8 cellular contexts compared by ENCODE assay signal in genomic region chr17:76726231-76726765, GRCh38. TPM values are rescaled to one million over a fixed set of nuclear protein-coding genes. Genes with fewer than 3 reads are reported as not detected.
DNase-seq lines count a peak whose midpoint lies in the region; ATAC-seq, FAIRE-seq and TF ChIP-seq lines count a peak whose summit lies in the region.

Gene JMJD6 (minus strand): TSS chr17:76726606. CDS start chr17:76726475, 131 bp downstream.

- TF ChIP-seq CTCF in thoracic aorta (IDR thresholded peaks at IDR 0.05): no peak

- H3K4me1 ChIP-seq in neuron (ENCODE audit: insufficient read depth, low read length) (peaks cover 16% of the 10 kb centered on the region), thoracic aorta (ENCODE audit: control insufficient read depth in 1 of 2, low read depth in 2 of 2) (peaks cover 32 to 66% of the 10 kb centered on the region in 2 donors)

- DNase-seq in ELR (ENCODE audit: low read depth): peak; percentile 97
- peak; percentile 97 for DNase-seq in Jurkat, Clone E6-1 (ENCODE audit: low read depth, low spot score)
- peak; percentile 97 for DNase-seq in OCI-M1 (lab: John Stamatoyannopoulos, UW)
- DNase-seq in activated naive CD4-positive, alpha-beta T cell treated with Interleukin-2 at 50 U/mL for 16 hours: peak; percentile 96
- DNase-seq in frontal cortex (ENCODE audit: low spot score in 2 of 2): peak; percentile 96
- peak; percentile 85 for DNase-seq in thoracic aorta (ENCODE audit: low spot score)

- ATAC-seq in GM21723 (IDR thresholded peaks at IDR 0.05; ENCODE audit: unreplicated experiment) (peak; percentile 71), thoracic aorta (ENCODE audit: insufficient number of reproducible peaks, low FRiP score, low read depth) (peak; percentile 88)

- no peak for FAIRE-seq in frontal cortex (lab: Jason Lieb, UNC)

- H3K36me3 ChIP-seq in neuron (ENCODE audit: insufficient read depth, low read length): peaks cover 27% of the 10 kb centered on the region
- peaks cover 23% of the 10 kb centered on the region for H3K36me3 ChIP-seq in thoracic aorta

- peak within 1 kb of the TSS; percentile 80 for H2AFZ ChIP-seq in neuron (ENCODE audit: low read depth, low read length)

- H3K27me3 ChIP-seq in neuron (ENCODE audit: insufficient read depth, low read length) (no peaks in the 10 kb centered on the region), thoracic aorta (replicated peaks; ENCODE audit: insufficient read depth) (no peaks in the 10 kb centered on the region)

- peak within 1 kb of the TSS; percentile 99 to 100 for H3K27ac ChIP-seq in thoracic aorta

- peak within 1 kb of the TSS; percentile 84 for H3K4me3 ChIP-seq in Jurkat, Clone E6-1 (ENCODE audit: low read length)
- H3K4me3 ChIP-seq in neuron (ENCODE audit: low read length) (peak within 1 kb of the TSS; percentile 94), thoracic aorta (peak within 1 kb of the TSS; percentile 96)

- no peaks in the 10 kb centered on the region for H3K9me3 ChIP-seq in neuron (ENCODE audit: low read length)
- H3K9me3 ChIP-seq in thoracic aorta: no peaks in the 10 kb centered on the region

RNA-seq across cellular contexts. Expression of gene JMJD6, which starts in this region (rescaled TPM):
- polyA plus RNA-seq in Jurkat, Clone E6-1 (2012; ENCODE audit: insufficient read depth, insufficient read length): 31.4 TPM
- 17.5 TPM for total RNA-seq in frontal cortex
- total RNA-seq in thoracic aorta: 10 to 100 TPM; 32.4 to 36.1 TPM

Comparison
In these comparisons a context has a peak if more than half of its experiments do, and no peak if none do; other contexts are left out.
1. Peak in every context shown above with its lines: DNase-seq, ATAC-seq, H3K4me3 ChIP-seq and H3K27ac ChIP-seq.